8 cellular contexts compared by ENCODE assay signal in genomic region chr15:64774556-64775523, GRCh38. TPM values are rescaled to one million over a fixed set of nuclear protein-coding genes. Genes with fewer than 3 reads are reported as not detected.
DNase-seq lines count a peak whose midpoint lies in the region; ATAC-seq lines count a peak whose summit lies in the region.

No MANE protein-coding gene starts in this region.

- H3K9me3 Mint-ChIP-seq in activated T-helper 2 cell treated with anti-CD3 and anti-CD28 coated beads, Interferon-gamma antibody, Interleukin-2, Interleukin-4, amounts not matched to agents 10 μg/mL and 5 μg/mL and 100 μg/mL, durations not matched to agents 14 hours and 24 hours and 36 hours: no peaks in the 10 kb centered on the region

- DNase-seq in activated naive CD4-positive, alpha-beta T cell treated with Interleukin-2 at 50 U/mL for 16 hours: peak; percentile 16
- DNase-seq in activated naive CD4-positive, alpha-beta T cell (lab: John Stamatoyannopoulos, UW): no peak
- no peak for DNase-seq in activated T-helper 2 cell treated with anti-CD3 and anti-CD28 coated beads, Interferon-gamma antibody, Interleukin-2, Interleukin-4, amounts not matched to agents 10 μg/mL and 5 μg/mL and 100 μg/mL, durations not matched to agents 14 hours and 24 hours and 36 hours (ENCODE audit: low spot score)
- DNase-seq in stimulated activated CD4-positive, alpha-beta T cell treated with anti-CD3 and anti-CD28 coated beads, Interleukin-4, amount 100 ng/mL, for 4 hours: peak; percentile 7 to 12
- no peak for DNase-seq in occipital lobe (lab: John Stamatoyannopoulos, UW)

- no peaks in the 10 kb centered on the region for H3K4me1 Mint-ChIP-seq in activated T-helper 2 cell treated with anti-CD3 and anti-CD28 coated beads, Interferon-gamma antibody, Interleukin-2, Interleukin-4, amounts not matched to agents 10 μg/mL and 5 μg/mL and 100 μg/mL, durations not matched to agents 14 hours and 24 hours and 36 hours (ENCODE audit: low read depth)

- peak overlapping the region; percentile 94 for H3K4me3 ChIP-seq in iPS-11a (ENCODE audit: low read depth, low read length)

- intact Hi-C loops in activated T-helper 2 cell treated with anti-CD3 and anti-CD28 coated beads, Interferon-gamma antibody, Interleukin-2, Interleukin-4, amounts not matched to agents 10 μg/mL and 5 μg/mL and 100 μg/mL, durations not matched to agents 14 hours and 24 hours and 36 hours (cut with micrococcal nuclease): no loop called here

- H3K27me3 Mint-ChIP-seq in activated T-helper 2 cell treated with anti-CD3 and anti-CD28 coated beads, Interferon-gamma antibody, Interleukin-2, Interleukin-4, amounts not matched to agents 10 μg/mL and 5 μg/mL and 100 μg/mL, durations not matched to agents 14 hours and 24 hours and 36 hours (ENCODE audit: low read depth): peaks cover 70% of the 10 kb centered on the region

- no peak overlapping the region for H3K27ac Mint-ChIP-seq in activated T-helper 2 cell treated with anti-CD3 and anti-CD28 coated beads, Interferon-gamma antibody, Interleukin-2, Interleukin-4, amounts not matched to agents 10 μg/mL and 5 μg/mL and 100 μg/mL, durations not matched to agents 14 hours and 24 hours and 36 hours

- H3K4me3 Mint-ChIP-seq in activated T-helper 2 cell treated with anti-CD3 and anti-CD28 coated beads, Interferon-gamma antibody, Interleukin-2, Interleukin-4, amounts not matched to agents 10 μg/mL and 5 μg/mL and 100 μg/mL, durations not matched to agents 14 hours and 24 hours and 36 hours (ENCODE audit: low read depth): peak overlapping the region; percentile 61

- ATAC-seq in GM21526 (IDR thresholded peaks at IDR 0.05; ENCODE audit: low FRiP score, unreplicated experiment) (no peak), HG03571 (IDR thresholded peaks at IDR 0.05; ENCODE audit: unreplicated experiment) (no peak)

- no peaks in the 10 kb centered on the region for H3K36me3 Mint-ChIP-seq in activated T-helper 2 cell treated with anti-CD3 and anti-CD28 coated beads, Interferon-gamma antibody, Interleukin-2, Interleukin-4, amounts not matched to agents 10 μg/mL and 5 μg/mL and 100 μg/mL, durations not matched to agents 14 hours and 24 hours and 36 hours (ENCODE audit: low read depth)

RNA-seq across cellular contexts. Expression of gene RBPMS2, which starts 0.5 kb away (rescaled TPM):
- total RNA-seq in activated T-helper 2 cell treated with anti-CD3 and anti-CD28 coated beads, Interferon-gamma antibody, Interleukin-2, Interleukin-4, amounts not matched to agents 10 μg/mL and 5 μg/mL and 100 μg/mL, durations not matched to agents 14 hours and 24 hours and 36 hours: 0.09 TPM in 2 replicates
- total RNA-seq in occipital lobe: not detected

RNA-seq across cellular contexts. Expression of gene PIF1, which starts 50.6 kb away (rescaled TPM):
- 28.1 and 29.2 TPM in 2 replicates for total RNA-seq in activated T-helper 2 cell treated with anti-CD3 and anti-CD28 coated beads, Interferon-gamma antibody, Interleukin-2, Interleukin-4, amounts not matched to agents 10 μg/mL and 5 μg/mL and 100 μg/mL, durations not matched to agents 14 hours and 24 hours and 36 hours
- total RNA-seq in occipital lobe: 0.47 TPM

Comparison
In these comparisons a context has a peak if more than half of its experiments do, and no peak if none do; other contexts are left out.
1. DNase-seq: peak in activated naive CD4-positive, alpha-beta T cell treated with Interleukin-2 at 50 U/mL for 16 hours (single experiment) and stimulated activated CD4-positive, alpha-beta T cell treated with anti-CD3 and anti-CD28 coated beads, Interleukin-4, amount 100 ng/mL, for 4 hours (2 of 2); none in activated naive CD4-positive, alpha-beta T cell (0 of 4), activated T-helper 2 cell treated with anti-CD3 and anti-CD28 coated beads, Interferon-gamma antibody, Interleukin-2, Interleukin-4, amounts not matched to agents 10 μg/mL and 5 μg/mL and 100 μg/mL, durations not matched to agents 14 hours and 24 hours and 36 hours (single experiment) and occipital lobe (single experiment).
2. RNA of gene PIF1, which starts 50.6 kb away (total RNA-seq): 28.1 to 29.2 TPM in activated T-helper 2 cell treated with anti-CD3 and anti-CD28 coated beads, Interferon-gamma antibody, Interleukin-2, Interleukin-4, amounts not matched to agents 10 μg/mL and 5 μg/mL and 100 μg/mL, durations not matched to agents 14 hours and 24 hours and 36 hours; 0.47 TPM in occipital lobe (single experiment); every median in the first group is over 10 times any median in the second.